Comparison of ENCODE assay signal across 28 cellular contexts in the genomic region with DNA sequence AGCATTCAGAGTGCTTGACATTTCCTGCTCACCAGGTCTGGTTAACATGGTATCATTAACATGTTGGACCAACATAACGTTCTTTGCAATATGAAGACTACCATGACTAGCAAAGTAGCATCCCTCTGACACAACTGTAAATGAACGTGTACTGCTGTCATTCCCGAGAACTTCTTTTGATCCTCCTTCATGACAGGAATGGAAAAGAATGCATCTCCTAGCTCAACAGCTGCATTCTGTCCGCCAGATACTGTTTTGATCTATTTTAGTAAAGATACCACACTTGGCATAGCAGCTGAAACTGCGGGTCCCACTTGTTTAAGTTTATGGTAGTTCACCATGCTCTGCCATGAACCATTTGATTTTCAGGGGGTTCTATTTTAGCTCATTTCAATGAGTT.
"Had no signal": no experiment of that assay in that cellular context is flagged by ENCODE, and none has a peak within 500 bp of the region (broad histone marks: within the 10 kb centered on the region; RNA-seq: fewer than 3 reads in every experiment).

No MANE protein-coding gene starts in this region.

- H3K4me3 ChIP-seq: adrenal gland, body of pancreas, colonic mucosa, esophagus squamous epithelium, gastroesophageal sphincter, heart right ventricle had no signal

- H3K27ac ChIP-seq: adrenal gland, body of pancreas, colonic mucosa, epithelial cell of prostate, esophagus squamous epithelium, foreskin keratinocyte, gastroesophageal sphincter, heart right ventricle had no signal

- H3K4me1 ChIP-seq: adrenal gland, colonic mucosa, esophagus squamous epithelium, foreskin keratinocyte, gastroesophageal sphincter, heart right ventricle had no signal

- ATAC-seq: activated CD8-positive, alpha-beta T cell treated with anti-CD3 and anti-CD28 coated beads for 36 hours; activated naive CD8-positive, alpha-beta T cell treated with anti-CD3 and anti-CD28 coated beads, Interleukin-2, amount 50 U/mL, for 24 hours; activated T-cell treated with anti-CD3 and anti-CD28 coated beads, Interleukin-2, amount 50 U/mL, for 4 hours; activated T-helper 17 cell treated with anti-CD3 and anti-CD28 coated beads, Interleukin-2, amount 50 U/mL, for 72 hours; body of pancreas; foreskin keratinocyte; gastroesophageal sphincter; heart right ventricle had no signal

- H3K36me3 Mint-ChIP-seq: activated naive CD8-positive, alpha-beta T cell treated with anti-CD3 and anti-CD28 coated beads for 36 hours had no signal

- H3K27me3 ChIP-seq: adrenal gland, body of pancreas, colonic mucosa, esophagus squamous epithelium, foreskin keratinocyte, gastroesophageal sphincter, heart right ventricle had no signal

- H3K4me3 Mint-ChIP-seq: activated CD4-positive, alpha-beta T cell treated with anti-CD3 and anti-CD28 coated beads, Interleukin-2, amount 10 ng/mL, durations not matched to agents 7 days and 5 days; activated CD8-positive, alpha-beta T cell treated with anti-CD3 and anti-CD28 coated beads for 36 hours; activated naive CD4-positive, alpha-beta T cell treated with anti-CD3 and anti-CD28 coated beads for 36 hours; activated naive CD4-positive, alpha-beta T cell treated with anti-CD3 and anti-CD28 coated beads, Interleukin-2, amount 50 U/mL, for 24 hours; activated naive CD8-positive, alpha-beta T cell treated with anti-CD3 and anti-CD28 coated beads for 36 hours; activated naive CD8-positive, alpha-beta T cell treated with anti-CD3 and anti-CD28 coated beads, Interleukin-2, amount 50 U/mL, for 24 hours; activated T-cell treated with anti-CD3 and anti-CD28 coated beads, Interleukin-2, amount 50 U/mL, for 4 hours; activated T-helper 17 cell treated with anti-CD3 and anti-CD28 coated beads, Interleukin-2, amount 50 U/mL, for 72 hours had no signal

- H3K36me3 ChIP-seq: adrenal gland, colonic mucosa, esophagus squamous epithelium, gastroesophageal sphincter, heart right ventricle had no signal

- H3K4me1 Mint-ChIP-seq: activated CD4-positive, alpha-beta T cell treated with anti-CD3 and anti-CD28 coated beads, Interleukin-2, amount 10 ng/mL, durations not matched to agents 7 days and 5 days; activated naive CD4-positive, alpha-beta T cell treated with anti-CD3 and anti-CD28 coated beads, Interleukin-2, amount 50 U/mL, for 24 hours; activated naive CD8-positive, alpha-beta T cell treated with anti-CD3 and anti-CD28 coated beads for 36 hours; activated naive CD8-positive, alpha-beta T cell treated with anti-CD3 and anti-CD28 coated beads, Interleukin-2, amount 50 U/mL, for 24 hours; activated T-helper 17 cell treated with anti-CD3 and anti-CD28 coated beads, Interleukin-2, amount 50 U/mL, for 72 hours had no signal

- H3K27ac Mint-ChIP-seq: activated CD4-positive, alpha-beta T cell treated with anti-CD3 and anti-CD28 coated beads, Interleukin-2, amount 10 ng/mL, durations not matched to agents 7 days and 5 days; activated CD8-positive, alpha-beta T cell treated with anti-CD3 and anti-CD28 coated beads for 36 hours; activated naive CD4-positive, alpha-beta T cell treated with anti-CD3 and anti-CD28 coated beads for 36 hours; activated naive CD4-positive, alpha-beta T cell treated with anti-CD3 and anti-CD28 coated beads, Interleukin-2, amount 50 U/mL, for 24 hours; activated naive CD8-positive, alpha-beta T cell treated with anti-CD3 and anti-CD28 coated beads for 36 hours; activated naive CD8-positive, alpha-beta T cell treated with anti-CD3 and anti-CD28 coated beads, Interleukin-2, amount 50 U/mL, for 24 hours; activated T-helper 17 cell treated with anti-CD3 and anti-CD28 coated beads, Interleukin-2, amount 50 U/mL, for 72 hours had no signal

- H3K9me3 Mint-ChIP-seq: activated CD4-positive, alpha-beta T cell treated with anti-CD3 and anti-CD28 coated beads, Interleukin-2, amount 10 ng/mL, durations not matched to agents 7 days and 5 days; activated CD8-positive, alpha-beta T cell treated with anti-CD3 and anti-CD28 coated beads for 36 hours; activated naive CD4-positive, alpha-beta T cell treated with anti-CD3 and anti-CD28 coated beads for 36 hours; activated naive CD8-positive, alpha-beta T cell treated with anti-CD3 and anti-CD28 coated beads for 36 hours; activated naive CD8-positive, alpha-beta T cell treated with anti-CD3 and anti-CD28 coated beads, Interleukin-2, amount 50 U/mL, for 24 hours; activated T-cell treated with anti-CD3 and anti-CD28 coated beads, Interleukin-2, amount 50 U/mL, for 4 hours; activated T-helper 17 cell treated with anti-CD3 and anti-CD28 coated beads, Interleukin-2, amount 50 U/mL, for 72 hours had no signal

- H3K9me3 ChIP-seq: adrenal gland, body of pancreas, colonic mucosa, esophagus squamous epithelium, gastroesophageal sphincter, heart right ventricle had no signal

- DNase-seq: activated CD4-positive, alpha-beta T cell treated with anti-CD3 and anti-CD28 coated beads for 4 hours; activated CD4-positive, alpha-beta T cell treated with anti-CD3 and anti-CD28 coated beads, Interleukin-2, amount 10 ng/mL, durations not matched to agents 7 days and 5 days; activated CD4-positive, alpha-beta T cell treated with anti-CD3 and anti-CD28 coated beads, Interleukin-2, amount 50 U/mL, for 4 hours; activated CD4-positive, CD25-positive, alpha-beta regulatory T cell; activated CD4-positive, CD25-positive, alpha-beta regulatory T cell treated with anti-CD3 and anti-CD28 coated beads, Interleukin-2, amount 50 U/mL, for 72 hours; activated CD8-positive, alpha-beta memory T cell treated with anti-CD3 and anti-CD28 coated beads for 24 hours; activated CD8-positive, alpha-beta T cell treated with anti-CD3 and anti-CD28 coated beads for 36 hours; activated effector memory CD4-positive, alpha-beta T cell treated with anti-CD3 and anti-CD28 coated beads, Interleukin-2, amount 50 U/mL, for 16 hours; activated naive CD4-positive, alpha-beta T cell treated with anti-CD3 and anti-CD28 coated beads for 36 hours; activated naive CD8-positive, alpha-beta T cell treated with anti-CD3 and anti-CD28 coated beads for 36 hours; activated naive CD8-positive, alpha-beta T cell treated with anti-CD3 and anti-CD28 coated beads, Interleukin-2, amount 50 U/mL, for 24 hours; activated T-cell treated with anti-CD3 and anti-CD28 coated beads, Interleukin-2, amount 50 U/mL, for 4 hours; adrenal gland; amygdala; aorta; body of pancreas; central memory CD4-positive, alpha-beta T cell; cerebellar nuclear complex; colonic mucosa; effector CD8-positive, alpha-beta T cell; esophagus squamous epithelium; foreskin keratinocyte; heart right ventricle; T-helper 2 cell had no signal
